ENCODE assay signal across 39 cellular contexts in genomic region chr19:27911122-27911898, GRCh38.
"Had no signal": no experiment of that assay in that cellular context is flagged by ENCODE, and none has a peak within 500 bp of the region (broad histone marks: within the 10 kb centered on the region; RNA-seq: fewer than 3 reads in every experiment).

No MANE protein-coding gene starts in this region.

- H3K36me3 Mint-ChIP-seq: activated CD4-positive, alpha-beta memory T cell treated with anti-CD3 and anti-CD28 coated beads for 36 hours; activated CD8-positive, alpha-beta memory T cell treated with anti-CD3 and anti-CD28 coated beads, Interleukin-2, amount 10 ng/mL, durations not matched to agents 7 days and 5 days; activated naive CD4-positive, alpha-beta T cell treated with anti-CD3 and anti-CD28 coated beads, Interleukin-2, amount 50 U/mL, for 24 hours; activated naive CD8-positive, alpha-beta T cell treated with anti-CD3 and anti-CD28 coated beads for 36 hours had no signal

- H3K27ac Mint-ChIP-seq: activated CD4-positive, alpha-beta memory T cell treated with anti-CD3 and anti-CD28 coated beads for 36 hours; activated CD4-positive, alpha-beta T cell treated with anti-CD3 and anti-CD28 coated beads for 36 hours; activated CD4-positive, alpha-beta T cell treated with anti-CD3 and anti-CD28 coated beads, Interleukin-2, amount 10 ng/mL, durations not matched to agents 24 days and 14 days; activated CD8-positive, alpha-beta memory T cell treated with anti-CD3 and anti-CD28 coated beads, Interleukin-2, amount 10 ng/mL, durations not matched to agents 7 days and 5 days; activated CD8-positive, alpha-beta T cell treated with anti-CD3 and anti-CD28 coated beads, Interleukin-2, amount 10 ng/mL, durations not matched to agents 7 days and 5 days; activated naive CD4-positive, alpha-beta T cell treated with anti-CD3 and anti-CD28 coated beads for 36 hours; activated naive CD4-positive, alpha-beta T cell treated with anti-CD3 and anti-CD28 coated beads, Interleukin-2, amount 50 U/mL, for 24 hours; activated naive CD8-positive, alpha-beta T cell treated with anti-CD3 and anti-CD28 coated beads for 36 hours; activated naive CD8-positive, alpha-beta T cell treated with anti-CD3 and anti-CD28 coated beads, Interleukin-2, amount 50 U/mL, for 24 hours; activated T-helper 1 cell treated with anti-CD3 and anti-CD28 coated beads, Interleukin-12 subunit alpha, Interleukin-12 subunit beta, Interleukin-2, Interleukin-4 antibody, amounts not matched to agents 30 ng/mL and 10 ng/mL and 1 ng/mL, durations not matched to agents 14 hours and 24 hours and 36 hours; activated T-helper 2 cell treated with anti-CD3 and anti-CD28 coated beads, Interferon-gamma antibody, Interleukin-2, Interleukin-4, amounts not matched to agents 10 μg/mL and 5 μg/mL and 100 μg/mL, durations not matched to agents 14 hours and 24 hours and 36 hours; effector memory CD8-positive, alpha-beta T cell; T-helper 17 cell; T-helper 2 cell treated with Interferon-gamma antibody and Interleukin-4, amounts not matched to agents 5 μg/mL and 100 μg/mL, for 36 hours had no signal

- H3K9me3 Mint-ChIP-seq: activated CD4-positive, alpha-beta T cell treated with anti-CD3 and anti-CD28 coated beads, Interleukin-2, amount 10 ng/mL, durations not matched to agents 24 days and 14 days; activated naive CD4-positive, alpha-beta T cell treated with anti-CD3 and anti-CD28 coated beads, Interleukin-2, amount 50 U/mL, for 24 hours; activated naive CD8-positive, alpha-beta T cell treated with anti-CD3 and anti-CD28 coated beads for 36 hours had no signal

- H3K4me1 ChIP-seq: adrenal gland, ascending aorta, esophagus squamous epithelium, gastroesophageal sphincter had no signal

- H3K27ac ChIP-seq: adrenal gland, ascending aorta, brain microvascular endothelial cell, epithelial cell of prostate, esophagus squamous epithelium, gastroesophageal sphincter, WERI-Rb-1 had no signal

- FAIRE-seq: bronchial epithelial cell, colon, endometrium, endothelial cell of umbilical vein had no signal

- H3K4me3 ChIP-seq: adrenal gland, ascending aorta, esophagus squamous epithelium, gastroesophageal sphincter had no signal

- H3K9me3 ChIP-seq: adrenal gland, ascending aorta had no signal

- H3K4me3 Mint-ChIP-seq: activated CD4-positive, alpha-beta memory T cell treated with anti-CD3 and anti-CD28 coated beads for 36 hours; activated CD4-positive, alpha-beta T cell treated with anti-CD3 and anti-CD28 coated beads for 36 hours; activated CD4-positive, alpha-beta T cell treated with anti-CD3 and anti-CD28 coated beads, Interleukin-2, amount 10 ng/mL, durations not matched to agents 24 days and 14 days; activated CD8-positive, alpha-beta memory T cell treated with anti-CD3 and anti-CD28 coated beads, Interleukin-2, amount 10 ng/mL, durations not matched to agents 7 days and 5 days; activated CD8-positive, alpha-beta T cell treated with anti-CD3 and anti-CD28 coated beads, Interleukin-2, amount 10 ng/mL, durations not matched to agents 7 days and 5 days; activated naive CD4-positive, alpha-beta T cell treated with anti-CD3 and anti-CD28 coated beads for 36 hours; activated naive CD4-positive, alpha-beta T cell treated with anti-CD3 and anti-CD28 coated beads, Interleukin-2, amount 50 U/mL, for 24 hours; activated naive CD8-positive, alpha-beta T cell treated with anti-CD3 and anti-CD28 coated beads for 36 hours; activated naive CD8-positive, alpha-beta T cell treated with anti-CD3 and anti-CD28 coated beads, Interleukin-2, amount 50 U/mL, for 24 hours; activated T-helper 1 cell treated with anti-CD3 and anti-CD28 coated beads, Interleukin-12 subunit alpha, Interleukin-12 subunit beta, Interleukin-2, Interleukin-4 antibody, amounts not matched to agents 30 ng/mL and 10 ng/mL and 1 ng/mL, durations not matched to agents 14 hours and 24 hours and 36 hours; effector memory CD8-positive, alpha-beta T cell; T-helper 17 cell; T-helper 2 cell treated with Interferon-gamma antibody and Interleukin-4, amounts not matched to agents 5 μg/mL and 100 μg/mL, for 36 hours had no signal

- H3K27me3 ChIP-seq: adrenal gland, ascending aorta, brain microvascular endothelial cell, esophagus squamous epithelium, gastroesophageal sphincter had no signal

- H3K36me3 ChIP-seq: adrenal gland, ascending aorta, brain microvascular endothelial cell, esophagus squamous epithelium, gastroesophageal sphincter, WERI-Rb-1 had no signal

- H3K4me1 Mint-ChIP-seq: activated CD4-positive, alpha-beta T cell treated with anti-CD3 and anti-CD28 coated beads for 36 hours; activated CD4-positive, alpha-beta T cell treated with anti-CD3 and anti-CD28 coated beads, Interleukin-2, amount 10 ng/mL, durations not matched to agents 24 days and 14 days; activated CD8-positive, alpha-beta memory T cell treated with anti-CD3 and anti-CD28 coated beads, Interleukin-2, amount 10 ng/mL, durations not matched to agents 7 days and 5 days; activated naive CD4-positive, alpha-beta T cell treated with anti-CD3 and anti-CD28 coated beads, Interleukin-2, amount 50 U/mL, for 24 hours; activated naive CD8-positive, alpha-beta T cell treated with anti-CD3 and anti-CD28 coated beads for 36 hours; activated naive CD8-positive, alpha-beta T cell treated with anti-CD3 and anti-CD28 coated beads, Interleukin-2, amount 50 U/mL, for 24 hours; T-helper 17 cell had no signal

- H3K27me3 Mint-ChIP-seq: activated CD4-positive, alpha-beta memory T cell treated with anti-CD3 and anti-CD28 coated beads for 36 hours; activated CD4-positive, alpha-beta T cell treated with anti-CD3 and anti-CD28 coated beads for 36 hours; activated CD4-positive, alpha-beta T cell treated with anti-CD3 and anti-CD28 coated beads, Interleukin-2, amount 10 ng/mL, durations not matched to agents 24 days and 14 days; activated CD8-positive, alpha-beta memory T cell treated with anti-CD3 and anti-CD28 coated beads, Interleukin-2, amount 10 ng/mL, durations not matched to agents 7 days and 5 days; activated naive CD4-positive, alpha-beta T cell treated with anti-CD3 and anti-CD28 coated beads, Interleukin-2, amount 50 U/mL, for 24 hours; activated naive CD8-positive, alpha-beta T cell treated with anti-CD3 and anti-CD28 coated beads for 36 hours; activated naive CD8-positive, alpha-beta T cell treated with anti-CD3 and anti-CD28 coated beads, Interleukin-2, amount 50 U/mL, for 24 hours; effector memory CD8-positive, alpha-beta T cell; T-helper 17 cell had no signal

- ATAC-seq: activated CD4-positive, alpha-beta T cell treated with anti-CD3 and anti-CD28 coated beads for 36 hours; activated CD8-positive, alpha-beta memory T cell treated with anti-CD3 and anti-CD28 coated beads, Interleukin-2, amount 10 ng/mL, durations not matched to agents 7 days and 5 days; activated CD8-positive, alpha-beta T cell treated with anti-CD3 and anti-CD28 coated beads, Interleukin-2, amount 10 ng/mL, durations not matched to agents 7 days and 5 days; activated naive CD8-positive, alpha-beta T cell treated with anti-CD3 and anti-CD28 coated beads, Interleukin-2, amount 50 U/mL, for 24 hours; effector memory CD8-positive, alpha-beta T cell; gastroesophageal sphincter; T-helper 17 cell had no signal

- DNase-seq: activated CD4-positive, alpha-beta memory T cell treated with anti-CD3 and anti-CD28 coated beads for 36 hours; activated CD4-positive, alpha-beta T cell treated with anti-CD3 and anti-CD28 coated beads for 36 hours; activated CD4-positive, alpha-beta T cell treated with anti-CD3 and anti-CD28 coated beads, Interleukin-2, amount 10 ng/mL, durations not matched to agents 24 days and 14 days; activated CD4-positive, CD25-positive, alpha-beta regulatory T cell; activated CD4-positive, CD25-positive, alpha-beta regulatory T cell treated with anti-CD3 and anti-CD28 coated beads, Interleukin-2, amount 50 U/mL, for 72 hours; activated CD8-positive, alpha-beta memory T cell treated with anti-CD3 and anti-CD28 coated beads, Interleukin-2, amount 10 ng/mL, durations not matched to agents 7 days and 5 days; activated CD8-positive, alpha-beta memory T cell treated with anti-CD3 and anti-CD28 coated beads, Interleukin-2, amount 50 U/mL, for 4 hours; activated CD8-positive, alpha-beta T cell treated with anti-CD3 and anti-CD28 coated beads, Interleukin-2, amount 10 ng/mL, durations not matched to agents 7 days and 5 days; activated effector memory CD4-positive, alpha-beta T cell treated with anti-CD3 and anti-CD28 coated beads, Interleukin-2, amount 50 U/mL, for 16 hours; activated naive CD4-positive, alpha-beta T cell treated with anti-CD3 and anti-CD28 coated beads for 36 hours; activated naive CD8-positive, alpha-beta T cell treated with anti-CD3 and anti-CD28 coated beads for 36 hours; activated naive CD8-positive, alpha-beta T cell treated with anti-CD3 and anti-CD28 coated beads, Interleukin-2, amount 50 U/mL, for 24 hours; activated T-cell treated with anti-CD3 and anti-CD28 coated beads, Interleukin-2, amount 50 U/mL, for 1 hour; activated T-cell treated with anti-CD3 and anti-CD28 coated beads, Interleukin-2, amount 50 U/mL, for 48 hours; adrenal gland; amygdala; brain microvascular endothelial cell; caudate nucleus; cortex of kidney; dermis blood vessel endothelial cell; effector CD4-positive, alpha-beta T cell; effector memory CD8-positive, alpha-beta T cell; esophagus squamous epithelium; foreskin melanocyte; T-helper 1 cell; T-helper 17 cell; T1000; WERI-Rb-1 had no signal
